18 cellular contexts compared by ENCODE assay signal in the genomic region with DNA sequence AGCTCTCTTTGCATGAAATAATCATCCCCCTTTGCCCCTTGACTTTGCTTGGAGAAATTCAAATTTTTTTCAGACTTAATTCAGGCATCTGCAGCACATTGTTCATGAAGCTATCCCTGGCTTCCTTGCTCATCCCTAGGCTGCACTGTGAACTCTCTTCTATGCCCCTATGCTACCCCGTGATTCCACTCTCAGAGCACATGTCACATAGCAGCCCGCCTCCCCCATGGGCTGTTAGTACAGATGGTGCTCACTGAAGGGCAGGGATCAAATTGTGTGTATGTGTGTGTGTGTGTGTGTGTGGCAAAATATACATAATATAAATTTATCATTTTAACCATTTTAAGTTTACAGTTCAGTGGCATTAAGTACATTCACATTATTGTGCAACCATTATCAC.
"Had no signal": no experiment of that assay in that cellular context is flagged by ENCODE, and none has a peak within 500 bp of the region (broad histone marks: within the 10 kb centered on the region; RNA-seq: fewer than 3 reads in every experiment).

No MANE protein-coding gene starts in this region.

- H3K36me3 Mint-ChIP-seq: naive thymus-derived CD8-positive, alpha-beta T cell; type B pancreatic cell had no signal

- H3K27me3 Mint-ChIP-seq: dendritic cell treated with granulocyte-macrophage colony-stimulating factor and Interleukin-4, amounts not matched to agents 40 ng/mL and 50 ng/mL, for 4 days had no signal

- DNase-seq: effector memory CD8-positive, alpha-beta T cell; gastrocnemius medialis; islet precursor cell; mammary epithelial cell; naive thymus-derived CD8-positive, alpha-beta T cell; nucleus accumbens; ovary; right cardiac atrium; stimulated activated CD4-positive, alpha-beta T cell treated with anti-CD3 and anti-CD28 coated beads, Interleukin-2, amount 100 ng/mL, for 48 hours; stimulated activated naive CD8-positive, alpha-beta T cell treated with anti-CD3 and anti-CD28 coated beads, Interleukin-15, Interleukin-2, amounts not matched to agents 100 U/mL and 50 U/mL, for 24 hours; thyroid gland had no signal

- ATAC-seq: effector memory CD8-positive, alpha-beta T cell; gastrocnemius medialis; left lobe of liver; naive thymus-derived CD8-positive, alpha-beta T cell; right cardiac atrium; stimulated activated naive CD8-positive, alpha-beta T cell treated with anti-CD3 and anti-CD28 coated beads, Interleukin-15, Interleukin-2, amounts not matched to agents 100 U/mL and 50 U/mL, for 24 hours had no signal

- H3K4me2 ChIP-seq: smooth muscle cell had no signal

- H3K27ac Mint-ChIP-seq: dendritic cell treated with granulocyte-macrophage colony-stimulating factor and Interleukin-4, amounts not matched to agents 40 ng/mL and 50 ng/mL, for 4 days; effector memory CD8-positive, alpha-beta T cell; type B pancreatic cell had no signal

- H3K4me3 ChIP-seq: esophagus muscularis mucosa, gastrocnemius medialis, ovary, smooth muscle cell, suprapubic skin, thyroid gland had no signal

- H3K4me1 ChIP-seq: gastrocnemius medialis, suprapubic skin, thyroid gland had no signal

- H3K4me1 Mint-ChIP-seq: naive thymus-derived CD8-positive, alpha-beta T cell had no signal

- H3K27me3 ChIP-seq: esophagus muscularis mucosa, gastrocnemius medialis, ovary, suprapubic skin, thyroid gland had no signal

- H3K4me3 Mint-ChIP-seq: dendritic cell treated with granulocyte-macrophage colony-stimulating factor and Interleukin-4, amounts not matched to agents 40 ng/mL and 50 ng/mL, for 4 days; effector memory CD8-positive, alpha-beta T cell; naive thymus-derived CD8-positive, alpha-beta T cell; type B pancreatic cell had no signal

- H3K27ac ChIP-seq: epithelial cell of prostate, esophagus muscularis mucosa, gastrocnemius medialis, ovary, suprapubic skin, thyroid gland had no signal

- H3K36me3 ChIP-seq: esophagus muscularis mucosa, gastrocnemius medialis, ovary, suprapubic skin, thyroid gland had no signal
